Comparison of ENCODE assay signal across 8 cellular contexts in the genomic region with DNA sequence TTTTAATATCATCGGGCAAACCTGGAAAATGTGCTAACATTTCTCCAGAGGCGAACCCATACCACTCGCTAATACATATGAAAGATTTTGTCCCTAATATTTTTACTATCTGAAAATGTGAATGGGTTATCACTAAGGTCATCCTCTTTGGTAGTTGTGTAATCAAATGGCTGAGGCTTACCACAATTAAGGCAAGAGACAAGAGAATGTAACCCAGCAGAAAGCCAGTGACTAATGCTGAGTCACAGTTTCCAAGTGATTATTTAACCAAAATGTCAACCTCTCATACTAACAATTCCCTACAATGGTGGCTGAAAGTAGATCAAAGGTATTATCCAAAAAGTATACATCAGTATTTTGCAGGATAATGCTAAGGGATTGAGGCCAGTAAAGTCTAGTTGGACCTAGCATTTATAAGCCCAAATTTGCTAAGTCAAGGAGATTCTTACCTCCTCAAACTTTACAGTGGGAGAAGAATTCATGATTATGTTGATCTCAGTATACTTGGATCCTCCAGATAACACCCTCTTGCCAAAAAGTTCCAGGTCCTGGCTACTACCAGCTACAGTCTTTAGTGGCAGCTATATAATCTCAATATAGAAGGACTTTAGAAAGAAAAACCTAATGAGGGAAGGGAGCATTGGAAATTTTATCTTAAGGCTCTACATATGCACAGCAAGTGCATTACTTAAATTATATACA. TPM values are rescaled to one million over a fixed set of nuclear protein-coding genes. Genes with fewer than 3 reads are reported as not detected.
DNase-seq lines count a peak whose midpoint lies in the region; ATAC-seq and TF ChIP-seq lines count a peak whose summit lies in the region.

No MANE protein-coding gene starts in this region.

- no peaks in the 10 kb centered on the region for H3K27me3 ChIP-seq in ovary

- no peaks in the 10 kb centered on the region for H3K36me3 ChIP-seq in ovary

- TF ChIP-seq EP300 in ovary (IDR thresholded peaks at IDR 0.05): no peak

- intact Hi-C loops in ovary (cut with DNase I): no loop called here

- ATAC-seq in left lobe of liver (peak; percentile 54), HG03025 (IDR thresholded peaks at IDR 0.05; ENCODE audit: low FRiP score, unreplicated experiment) (no peak)

- H3K27ac ChIP-seq in ovary: no peak overlapping the region

- 76 to 88% (median 80%) methylated on average over 3 of the region's 3 CpGs for WGBS in ovary, 3 donors

- TF ChIP-seq POLR2A in ovary (IDR thresholded peaks at IDR 0.05): no peak

- H3K4me3 ChIP-seq in ovary: no peak overlapping the region

- no peak for TF ChIP-seq CTCF in ovary (IDR thresholded peaks at IDR 0.05)

- DNase-seq in GM03348 (ENCODE audit: low spot score): peak; percentile 82
- DNase-seq in LoVo (ENCODE audit: low spot score): peak; percentile 89
- DNase-seq in astrocyte of the hippocampus (ENCODE audit: low read depth, low spot score): peak; percentile 91
- DNase-seq in left lobe of liver (ENCODE audit: low spot score): no peak
- DNase-seq in activated effector memory CD4-positive, alpha-beta T cell treated with anti-CD3 and anti-CD28 coated beads, Interleukin-2, amount 50 U/mL, for 16 hours: no peak
- no peak for DNase-seq in ovary
- no peak for DNase-seq in NCI-H1930 (lab: John Stamatoyannopoulos, UW)

- peaks cover 9% of the 10 kb centered on the region for H3K4me1 ChIP-seq in ovary (ENCODE audit: insufficient read depth)

- H3K9me3 ChIP-seq in ovary: no peaks in the 10 kb centered on the region

RNA-seq across cellular contexts. Expression of gene SIK3, which starts 25.6 kb away (rescaled TPM):
- total RNA-seq in left lobe of liver (27.1 TPM), ovary (100 to 1,000 TPM in 1 of 7 donors, 10 to 100 TPM in 6; 33.3 to 134 (median 56.2) TPM)
- polyA plus RNA-seq in ovary: 10 to 100 TPM; 18.3 to 59.5 TPM

Comparison
In these comparisons a context has a peak if more than half of its experiments do, and no peak if none do; other contexts are left out.
1. DNase-seq: peak in GM03348 (single experiment), LoVo (single experiment) and astrocyte of the hippocampus (single experiment); none in left lobe of liver (single experiment), activated effector memory CD4-positive, alpha-beta T cell treated with anti-CD3 and anti-CD28 coated beads, Interleukin-2, amount 50 U/mL, for 16 hours (single experiment), ovary (0 of 5) and NCI-H1930 (0 of 2).